Comparison of ENCODE assay signal across 16 cellular contexts in genomic region chr19:46368116-46368515, GRCh38. TPM values are rescaled to one million over a fixed set of nuclear protein-coding genes. Genes with fewer than 3 reads are reported as not detected.
"Had no signal": no experiment of that assay in that cellular context is flagged by ENCODE, and none has a peak within 500 bp of the region (broad histone marks: within the 10 kb centered on the region; RNA-seq: fewer than 3 reads in every experiment).

No MANE protein-coding gene starts in this region.

- H3K27me3 ChIP-seq: gastrocnemius medialis, heart right ventricle, right lobe of liver, thyroid gland had no signal

- DNase-seq: activated CD4-positive, alpha-beta T cell treated with anti-CD3 and anti-CD28 coated beads, Interleukin-2, amount 10 ng/mL, durations not matched to agents 7 days and 5 days; activated CD8-positive, alpha-beta memory T cell treated with anti-CD3 and anti-CD28 coated beads, Interleukin-2, amount 50 U/mL, for 4 hours; activated gamma-delta T cell; effector CD8-positive, alpha-beta T cell; gastrocnemius medialis; heart right ventricle; kidney glomerular epithelial cell; stimulated activated CD4-positive, alpha-beta T cell treated with anti-CD3 and anti-CD28 coated beads, Interleukin-4, amount 100 ng/mL, for 4 hours; T1000; thyroid gland had no signal

- H3K9me3 ChIP-seq: gastrocnemius medialis, heart right ventricle, right lobe of liver, thyroid gland had no signal

- H3K4me2 ChIP-seq: smooth muscle cell had no signal

- H3K27ac ChIP-seq: gastrocnemius medialis, right lobe of liver, thyroid gland had no signal

- H3K4me3 ChIP-seq: gastrocnemius medialis, heart right ventricle, right lobe of liver, smooth muscle cell, thyroid gland had no signal

- ATAC-seq: esophagus mucosa; gastrocnemius medialis; heart right ventricle; right lobe of liver; stimulated activated memory B cell treated with anti-CD40 and anti-IgM and Interleukin-4, amounts not matched to agents 10 μg/mL and 1 μg/mL and 100 μg/mL, for 72 hours had no signal

RNA-seq across cellular contexts. Expression of gene CCDC8, which starts 45.2 kb away (rescaled TPM):
- total RNA-seq: activated CD4-positive, alpha-beta T cell treated with anti-CD3 and anti-CD28 coated beads, Interleukin-2, amount 10 ng/mL, durations not matched to agents 7 days and 5 days; mononuclear cell; T-helper 1 cell treated with Interleukin-12 subunit alpha and Interleukin-12 subunit beta and Interleukin-4 antibody, amounts not matched to agents 30 ng/mL and 1 ng/mL, for 36 hours had no signal
